In the genomic region with DNA sequence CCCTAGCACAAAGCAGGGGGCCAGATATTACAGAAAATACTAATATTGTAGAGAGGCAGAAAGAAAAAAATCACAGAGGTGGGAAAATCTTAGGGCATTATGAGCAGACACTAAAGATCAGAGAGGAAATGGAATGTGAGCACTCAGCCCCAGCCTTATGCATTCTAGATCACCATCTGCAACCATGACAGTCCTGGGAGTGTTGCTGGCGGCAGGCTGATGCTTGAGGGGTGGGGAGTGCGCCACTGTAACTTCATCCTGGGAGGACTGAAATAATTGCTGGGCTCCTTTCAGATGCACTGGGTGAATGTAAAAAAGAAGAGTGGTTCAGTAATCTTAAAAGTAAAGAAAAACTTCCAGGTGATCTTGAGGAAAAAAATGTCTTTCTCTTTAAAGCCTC, we compare ENCODE assay signal across 22 cellular contexts.
"Had no signal": no experiment of that assay in that cellular context is flagged by ENCODE, and none has a peak within 500 bp of the region (broad histone marks: within the 10 kb centered on the region; RNA-seq: fewer than 3 reads in every experiment).

No MANE protein-coding gene starts in this region.

- DNase-seq: activated CD4-positive, alpha-beta T cell treated with anti-CD3 and anti-CD28 coated beads, Interleukin-2, amount 10 ng/mL, durations not matched to agents 7 days and 5 days; activated CD4-positive, CD25-positive, alpha-beta regulatory T cell; activated CD8-positive, alpha-beta T cell treated with anti-CD3 and anti-CD28 coated beads, Interleukin-2, amount 10 ng/mL, durations not matched to agents 7 days and 5 days; activated naive CD4-positive, alpha-beta T cell treated with anti-CD3 and anti-CD28 coated beads, Interleukin-2, amount 10 ng/mL, durations not matched to agents 7 days and 5 days; activated naive CD8-positive, alpha-beta T cell treated with anti-CD3 and anti-CD28 coated beads, Interleukin-2, amount 50 U/mL, for 24 hours; activated T-cell treated with anti-CD3 and anti-CD28 coated beads, Interleukin-2, amount 50 U/mL, for 24 hours; anterior cingulate cortex; brain microvascular endothelial cell; central memory CD4-positive, alpha-beta T cell; dorsolateral prefrontal cortex; foreskin keratinocyte; hypothalamus; left ventricle myocardium inferior; naive thymus-derived CD8-positive, alpha-beta T cell; pancreas; right lobe of liver; small intestine; stimulated activated CD4-positive, alpha-beta T cell treated with anti-CD3 and anti-CD28 coated beads, Interleukin-15, amount 100 ng/mL, for 24 hours; stimulated activated CD4-positive, alpha-beta T cell treated with anti-CD3 and anti-CD28 coated beads, Interleukin-2, amount 100 ng/mL, for 48 hours; stimulated activated naive CD8-positive, alpha-beta T cell treated with anti-CD3 and anti-CD28 coated beads, Interleukin-15, amount 100 ng/mL, for 72 hours; T-cell; T-helper 9 cell had no signal
